20 cellular contexts compared by ENCODE assay signal in the genomic region with DNA sequence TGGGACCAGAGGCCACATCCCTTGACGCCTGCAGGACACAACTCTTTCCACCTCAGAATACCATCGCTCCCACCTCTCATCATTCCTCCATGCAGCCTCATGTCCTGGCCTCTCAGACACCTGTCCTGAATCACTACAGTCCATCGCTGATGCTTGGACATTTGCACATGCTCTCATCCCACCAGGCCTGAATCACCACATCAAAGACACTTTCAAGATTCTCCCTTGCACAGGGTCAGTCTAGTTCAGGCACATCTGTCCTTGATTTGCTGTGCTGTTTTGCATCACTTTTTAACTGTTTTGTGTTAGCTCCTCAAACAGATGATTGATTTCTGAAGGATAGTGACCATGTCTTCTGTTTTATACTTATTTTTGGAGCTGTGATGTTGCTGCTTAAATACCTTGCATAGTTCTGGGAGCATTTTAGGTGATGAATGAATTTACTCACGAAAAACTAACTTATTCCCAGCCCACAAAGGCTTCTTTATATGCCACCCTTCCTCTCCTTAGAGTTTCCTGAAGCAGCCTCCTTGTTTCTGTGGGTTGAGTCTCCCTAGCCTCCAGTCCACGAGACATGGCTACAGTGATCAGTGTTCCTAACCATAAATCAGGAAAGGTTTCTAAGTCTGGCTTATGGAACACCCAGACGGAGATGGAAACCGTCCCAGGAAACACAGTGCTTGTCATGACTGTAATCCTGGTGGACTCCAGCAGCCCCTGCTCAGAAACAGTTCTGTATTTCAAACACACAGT. TPM values are rescaled to one million over a fixed set of nuclear protein-coding genes. Genes with fewer than 3 reads are reported as not detected.
DNase-seq lines count a peak whose midpoint lies in the region; ATAC-seq and TF ChIP-seq lines count a peak whose summit lies in the region.
"Had no signal": no experiment of that assay in that cellular context is flagged by ENCODE, and none has a peak within 500 bp of the region (broad histone marks: within the 10 kb centered on the region; RNA-seq: fewer than 3 reads in every experiment).

No MANE protein-coding gene starts in this region.

- H3K27me3 Mint-ChIP-seq in neural crest cell (ENCODE audit: low read depth) = peaks cover 5% of the 10 kb centered on the region

- H3K36me3 ChIP-seq in breast epithelium (no peaks in the 10 kb centered on the region), mammary epithelial cell (ENCODE audit: insufficient read depth, low read length) (peaks cover 4% of the 10 kb centered on the region), uterus (no peaks in the 10 kb centered on the region), gastrocnemius medialis (no peaks in the 10 kb centered on the region)

- no peak overlapping the region for H3K4me2 ChIP-seq in mammary epithelial cell (ENCODE audit: insufficient read depth, low read depth, low read length)

- no peak for DNase-seq in breast epithelium (ENCODE audit: low spot score in 2 of 2)
- no peak for DNase-seq in mammary epithelial cell
- DNase-seq in dorsolateral prefrontal cortex = no peak
- no peak for DNase-seq in neural crest cell (ENCODE audit: low read depth, low spot score)
- DNase-seq in uterus = peak in 1 of 2 donors; percentile 33
- DNase-seq in gastrocnemius medialis = no peak
- no peak for DNase-seq in dedifferentiated amniotic fluid mesenchymal stem cell (ENCODE audit: extremely low spot score)
- DNase-seq: activated CD8-positive, alpha-beta memory T cell treated with anti-CD3 and anti-CD28 coated beads for 24 hours; aorta; COR-L47; foreskin keratinocyte; GF-D8; NCI-H187 treated with DMSO at 0.1 percent for 48 hours; NCI-H524 treated with DMSO at 0.1 percent for 48 hours; OCI-M1; stimulated activated naive CD8-positive, alpha-beta T cell treated with anti-CD3 and anti-CD28 coated beads, Interleukin-15, Interleukin-2, amounts not matched to agents 100 U/mL and 50 U/mL, for 24 hours; SW 1271 had no signal

- H3K9me3 Mint-ChIP-seq in neural crest cell = peaks cover 3% of the 10 kb centered on the region
- H3K9me3 Mint-ChIP-seq: activated T-helper 2 cell treated with anti-CD3 and anti-CD28 coated beads, Interferon-gamma antibody, Interleukin-2, Interleukin-4, amounts not matched to agents 10 μg/mL and 5 μg/mL and 100 μg/mL, durations not matched to agents 14 hours and 24 hours and 36 hours had no signal

- peak overlapping the region; percentile 67 for H3K27ac Mint-ChIP-seq in neural crest cell (ENCODE audit: unreplicated experiment)
- H3K27ac Mint-ChIP-seq: activated T-helper 2 cell treated with anti-CD3 and anti-CD28 coated beads, Interferon-gamma antibody, Interleukin-2, Interleukin-4, amounts not matched to agents 10 μg/mL and 5 μg/mL and 100 μg/mL, durations not matched to agents 14 hours and 24 hours and 36 hours had no signal

- no peak overlapping the region for H2AFZ ChIP-seq in mammary epithelial cell (ENCODE audit: low read depth, low read length)

- H4K20me1 ChIP-seq in mammary epithelial cell (ENCODE audit: insufficient read depth, low read length) = no peaks in the 10 kb centered on the region

- peaks cover 38% of the 10 kb centered on the region for H3K79me2 ChIP-seq in mammary epithelial cell (ENCODE audit: insufficient read depth, low read length)

- H3K27me3 ChIP-seq in breast epithelium (no peaks in the 10 kb centered on the region), mammary epithelial cell (ENCODE audit: insufficient read depth, low read length) (no peaks in the 10 kb centered on the region), dorsolateral prefrontal cortex (no peaks in the 10 kb centered on the region), uterus (no peaks in the 10 kb centered on the region), gastrocnemius medialis (no peaks in the 10 kb centered on the region)
- H3K27me3 ChIP-seq: foreskin keratinocyte had no signal

- peaks cover 35% of the 10 kb centered on the region for H3K4me1 Mint-ChIP-seq in neural crest cell

- no TSS peak for BruUV-seq in mammary epithelial cell (replicated peaks; lab: Mats Ljungman, UMichigan)

- ATAC-seq in GM21423 (IDR thresholded peaks at IDR 0.05; ENCODE audit: unreplicated experiment) (no peak), gastrocnemius medialis (no peak)
- ATAC-seq: foreskin keratinocyte; stimulated activated naive CD8-positive, alpha-beta T cell treated with anti-CD3 and anti-CD28 coated beads, Interleukin-15, Interleukin-2, amounts not matched to agents 100 U/mL and 50 U/mL, for 24 hours had no signal

- intact Hi-C loops in breast epithelium (cut with DNase I; ENCODE audit: low total_unique reads) = no loop called here
- intact Hi-C loops in mammary epithelial cell (cut with micrococcal nuclease) = no loop called here
- intact Hi-C loops in dorsolateral prefrontal cortex (cut with DNase I) = no loop called here
- intact Hi-C loops in uterus (cut with DNase I; ENCODE audit: low total_unique reads) = no loop called here
- intact Hi-C loops in gastrocnemius medialis (cut with DNase I; ENCODE audit: low total_unique reads) = no loop called here

- H3K27ac ChIP-seq in breast epithelium (peak overlapping the region; percentile 19 to 53), mammary epithelial cell (ENCODE audit: insufficient read depth, low read depth, low read length) (no peak overlapping the region), dorsolateral prefrontal cortex (peak overlapping the region in 32 of 59 donors; percentile 1 to 92 (median 63)), uterus (peak overlapping the region; percentile 96 to 99), gastrocnemius medialis (peak overlapping the region in 2 of 4 donors; percentile 12 to 78)
- H3K27ac ChIP-seq: foreskin keratinocyte, VCaP had no signal

- in situ Hi-C loops in mammary epithelial cell (cut with MboI; ENCODE audit: low sequenced_read_pairs in 2 of 2) = no loop called here
- in situ Hi-C loops in gastrocnemius medialis (cut with MboI; ENCODE audit: low sequenced_read_pairs in 4 of 4) = no loop called here

- no peak for TF ChIP-seq POLR2A in breast epithelium (IDR thresholded peaks at IDR 0.05)
- no peak for TF ChIP-seq POLR2A in uterus (IDR thresholded peaks at IDR 0.05)
- TF ChIP-seq POLR2A in gastrocnemius medialis (IDR thresholded peaks at IDR 0.05) = no peak

- H3K4me1 ChIP-seq in breast epithelium (no peaks in the 10 kb centered on the region), mammary epithelial cell (ENCODE audit: insufficient read depth, low read length) (peaks cover 18% of the 10 kb centered on the region), uterus (peaks cover 3 to 4% of the 10 kb centered on the region in 2 donors), gastrocnemius medialis (peaks cover 24 to 30% of the 10 kb centered on the region in 2 donors)
- H3K4me1 ChIP-seq: foreskin keratinocyte had no signal

- no peak for TF ChIP-seq CTCF in breast epithelium (IDR thresholded peaks at IDR 0.05)
- no peak for TF ChIP-seq CTCF in mammary epithelial cell (conservative IDR thresholded peaks at IDR 0.05 in 1 of 2, IDR thresholded peaks at IDR 0.05 in 1 of 2; ENCODE audit: extremely low read depth in 1 of 2, insufficient read depth in 1 of 2, low read depth in 1 of 2, low read length in 2 of 2)
- no peak for TF ChIP-seq CTCF in dorsolateral prefrontal cortex (IDR thresholded peaks at IDR 0.05 in 54 of 56, conservative IDR thresholded peaks at IDR 0.05 in 2 of 56; ENCODE audit: low read depth in 1 of 56, partially characterized antibody in 56 of 56)
- no peak for TF ChIP-seq CTCF in neural crest cell (conservative IDR thresholded peaks at IDR 0.05)
- no peak for TF ChIP-seq CTCF in uterus (IDR thresholded peaks at IDR 0.05)
- TF ChIP-seq CTCF in gastrocnemius medialis (IDR thresholded peaks at IDR 0.05 in 4 of 5, conservative IDR thresholded peaks at IDR 0.05 in 1 of 5) = no peak

- WGBS in mammary epithelial cell (ENCODE audit: low coverage, missing lambda C conversion rate) = 79% methylated on average over 7 of the region's 7 CpGs

- H3K9ac ChIP-seq in mammary epithelial cell (ENCODE audit: insufficient read depth, low read length) = no peak overlapping the region

- H3K4me3 Mint-ChIP-seq in neural crest cell = peak overlapping the region; percentile 58

- CTCF ChIA-PET in mammary epithelial cell (lab: Charles Lee; ENCODE audit: low non-redundant PET) = no interaction called here

- H3K36me3 Mint-ChIP-seq in neural crest cell (ENCODE audit: low read depth) = peaks cover under 1% of the 10 kb centered on the region

- H3K4me3 ChIP-seq in breast epithelium (no peak overlapping the region), mammary epithelial cell (replicated peaks in 1 of 3; ENCODE audit: insufficient read depth in 1 of 3, low read depth in 2 of 3, low read length in 3 of 3) (no peak overlapping the region), dorsolateral prefrontal cortex (no peak overlapping the region), uterus (no peak overlapping the region), gastrocnemius medialis (no peak overlapping the region)

- dilution Hi-C loops in mammary epithelial cell (cut with HindIII; ENCODE audit: low sequenced_read_pairs) = no loop called here

- H3K9me3 ChIP-seq in breast epithelium (no peaks in the 10 kb centered on the region), mammary epithelial cell (replicated peaks; ENCODE audit: insufficient read depth, low read length) (no peaks in the 10 kb centered on the region), uterus (no peaks in the 10 kb centered on the region), gastrocnemius medialis (no peaks in the 10 kb centered on the region)

RNA-seq across cellular contexts. Expression of a gene that starts 2.7 kb away (rescaled TPM):
- total RNA-seq in breast epithelium = 100 to 1,000 TPM in 1 of 3 donors, 10 to 100 TPM in 2; 74.6 to 109 (median 85.9) TPM
- 100 to 1,000 TPM in 1 of 2 donors, 10 to 100 TPM in 1; 69.0 to 107 TPM for total RNA-seq in mammary epithelial cell
- polyA plus RNA-seq in mammary epithelial cell = 82.8 TPM
- 48.1 TPM for polyA minus RNA-seq in mammary epithelial cell
- 10 to 100 TPM in 86 of 120 experiments, 1 to 10 TPM in 34; 4.5 to 26.2 (median 12.7) TPM for total RNA-seq in dorsolateral prefrontal cortex
- 11.3 and 13.4 TPM in 2 replicates for total RNA-seq in neural crest cell
- 100 to 1,000 TPM in 1 of 4 donors, 10 to 100 TPM in 3; 41.2 to 273 (median 52.7) TPM for total RNA-seq in uterus
- total RNA-seq in gastrocnemius medialis = 10 to 100 TPM; 23.2 to 47.5 (median 27.4) TPM

RNA-seq across cellular contexts. Expression of a gene that starts 13.7 kb away (rescaled TPM):
- 1 to 10 TPM; 5.2 to 7.6 (median 5.3) TPM for total RNA-seq in breast epithelium
- total RNA-seq in mammary epithelial cell = 1 to 10 TPM; 5.8 to 6.7 TPM
- 0.53 TPM for polyA plus RNA-seq in mammary epithelial cell
- not detected for polyA minus RNA-seq in mammary epithelial cell
- total RNA-seq in dorsolateral prefrontal cortex = 1 to 10 TPM; 1.1 to 8.9 (median 3.7) TPM
- 0.11 and 0.19 TPM in 2 replicates for total RNA-seq in neural crest cell
- 1 to 10 TPM; 1.5 to 10.0 (median 4.4) TPM for total RNA-seq in uterus
- under 1 TPM; 0.29 to 0.75 (median 0.48) TPM for total RNA-seq in gastrocnemius medialis
